20 cellular contexts compared by ENCODE assay signal in the genomic region with DNA sequence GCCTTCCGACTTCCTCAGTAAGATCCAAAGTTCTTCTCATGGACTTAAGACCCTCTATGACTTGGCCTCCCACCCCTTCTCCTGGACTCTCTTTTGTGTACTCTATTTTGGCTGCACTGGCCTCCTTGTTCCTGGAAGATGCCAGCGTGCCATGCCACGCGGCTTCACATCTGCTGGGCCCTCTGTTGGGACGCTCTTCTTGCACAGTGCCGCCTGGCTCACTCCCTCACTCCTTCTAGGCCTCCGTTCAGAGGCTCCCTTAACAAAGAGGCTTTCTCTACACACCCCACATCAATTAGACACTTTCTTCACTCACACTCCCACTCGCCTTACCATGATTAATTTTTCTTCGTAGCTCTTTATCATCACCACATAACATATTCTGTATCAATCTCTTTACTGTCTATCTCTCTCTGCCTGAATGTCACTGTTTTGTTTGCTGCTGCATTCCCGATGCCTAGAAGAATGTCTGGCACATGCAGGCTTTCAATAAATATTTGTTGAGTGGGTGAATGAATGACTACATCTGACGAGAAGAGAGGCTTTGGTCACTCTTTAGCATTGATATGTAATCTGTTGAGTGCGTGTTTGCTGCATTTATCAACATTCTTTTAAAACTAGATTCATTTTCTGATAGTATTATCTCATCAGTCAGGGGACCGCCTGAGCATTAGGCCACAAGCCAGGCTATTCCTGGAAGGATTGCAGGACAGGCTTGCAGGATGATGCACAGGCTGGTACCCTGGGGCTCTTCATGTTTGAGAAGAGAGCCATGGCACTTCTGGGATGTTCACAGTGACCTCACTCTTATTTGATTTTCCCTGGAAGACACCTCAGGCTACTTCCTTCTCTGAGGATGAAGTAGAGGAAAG.
DNase-seq lines count a peak whose midpoint lies in the region; ATAC-seq and TF ChIP-seq lines count a peak whose summit lies in the region.
"Had no signal": no experiment of that assay in that cellular context is flagged by ENCODE, and none has a peak within 500 bp of the region (broad histone marks: within the 10 kb centered on the region; RNA-seq: fewer than 3 reads in every experiment).

No MANE protein-coding gene starts in this region.

- peak overlapping the region; percentile 47 for H3K4me3 Mint-ChIP-seq in HFFc6
- no peak overlapping the region for H3K4me3 Mint-ChIP-seq in effector memory CD8-positive, alpha-beta T cell
- no peak overlapping the region for H3K4me3 Mint-ChIP-seq in activated CD8-positive, alpha-beta T cell treated with anti-CD3 and anti-CD28 coated beads for 36 hours
- H3K4me3 Mint-ChIP-seq: activated CD4-positive, alpha-beta T cell treated with anti-CD3 and anti-CD28 coated beads, Interleukin-2, amount 10 ng/mL, durations not matched to agents 7 days and 5 days; activated naive CD4-positive, alpha-beta T cell treated with anti-CD3 and anti-CD28 coated beads for 36 hours; brain had no signal

- ATAC-seq in foreskin keratinocyte (peak; percentile 37), GM21423 (IDR thresholded peaks at IDR 0.05; ENCODE audit: unreplicated experiment) (no peak)
- no peak for ATAC-seq in effector memory CD8-positive, alpha-beta T cell (replicated peaks)
- no peak for ATAC-seq in activated CD8-positive, alpha-beta T cell treated with anti-CD3 and anti-CD28 coated beads for 36 hours
- ATAC-seq: left colon, Panc1 had no signal

- no peak for TF ChIP-seq CTCF in HFFc6 (IDR thresholded peaks at IDR 0.05)
- TF ChIP-seq CTCF in foreskin keratinocyte (conservative IDR thresholded peaks at IDR 0.05), result no peak
- no peak for TF ChIP-seq CTCF in testis (IDR thresholded peaks at IDR 0.05)
- no peak for TF ChIP-seq CTCF in activated CD8-positive, alpha-beta T cell treated with anti-CD3 and anti-CD28 coated beads for 36 hours (IDR thresholded peaks at IDR 0.05)

- peak overlapping the region; percentile 89 for H3K27ac Mint-ChIP-seq in HFFc6
- H3K27ac Mint-ChIP-seq in effector memory CD8-positive, alpha-beta T cell, result no peak overlapping the region
- no peak overlapping the region for H3K27ac Mint-ChIP-seq in activated CD8-positive, alpha-beta T cell treated with anti-CD3 and anti-CD28 coated beads for 36 hours
- H3K27ac Mint-ChIP-seq: activated CD4-positive, alpha-beta T cell treated with anti-CD3 and anti-CD28 coated beads, Interleukin-2, amount 10 ng/mL, durations not matched to agents 7 days and 5 days; activated naive CD4-positive, alpha-beta T cell treated with anti-CD3 and anti-CD28 coated beads for 36 hours; brain had no signal

- POLR2A ChIA-PET in activated CD8-positive, alpha-beta T cell treated with anti-CD3 and anti-CD28 coated beads for 36 hours (lab: Charles Lee), result no interaction called here

- H3K27me3 ChIP-seq in foreskin keratinocyte, result peaks cover 15% of the 10 kb centered on the region
- H3K27me3 ChIP-seq in testis, result no peaks in the 10 kb centered on the region
- H3K27me3 ChIP-seq: BLaER1 treated with 17β-estradiol and CSF1 and Interleukin-3, amounts not matched to agents 10 nM and 100 nM had no signal

- no peak overlapping the region for H3K27ac ChIP-seq in foreskin keratinocyte
- no peak overlapping the region for H3K27ac ChIP-seq in testis
- H3K27ac ChIP-seq: SK-N-MC had no signal

- H3K9me3 Mint-ChIP-seq in HFFc6, result no peaks in the 10 kb centered on the region
- H3K9me3 Mint-ChIP-seq in effector memory CD8-positive, alpha-beta T cell, result no peaks in the 10 kb centered on the region
- no peaks in the 10 kb centered on the region for H3K9me3 Mint-ChIP-seq in activated CD8-positive, alpha-beta T cell treated with anti-CD3 and anti-CD28 coated beads for 36 hours
- H3K9me3 Mint-ChIP-seq: activated CD4-positive, alpha-beta T cell treated with anti-CD3 and anti-CD28 coated beads, Interleukin-2, amount 10 ng/mL, durations not matched to agents 7 days and 5 days; activated naive CD4-positive, alpha-beta T cell treated with anti-CD3 and anti-CD28 coated beads for 36 hours had no signal

- 73 to 81% methylated on average over 13 of the region's 13 CpGs for WGBS in testis, 2 donors

- no peaks in the 10 kb centered on the region for H3K4me1 ChIP-seq in foreskin keratinocyte
- H3K4me1 ChIP-seq in testis, result peaks cover 12% of the 10 kb centered on the region

- no peak overlapping the region for H3K4me3 ChIP-seq in testis
- H3K4me3 ChIP-seq: BLaER1 treated with 17β-estradiol and CSF1 and Interleukin-3, amounts not matched to agents 10 nM and 100 nM; SK-N-MC had no signal

- peaks cover 93% of the 10 kb centered on the region for H3K4me1 Mint-ChIP-seq in HFFc6 (ENCODE audit: low read depth)
- H3K4me1 Mint-ChIP-seq in effector memory CD8-positive, alpha-beta T cell (ENCODE audit: low read depth in 2 of 2), result no peaks in the 10 kb centered on the region
- no peaks in the 10 kb centered on the region for H3K4me1 Mint-ChIP-seq in activated CD8-positive, alpha-beta T cell treated with anti-CD3 and anti-CD28 coated beads for 36 hours (ENCODE audit: low read depth)
- H3K4me1 Mint-ChIP-seq: activated CD4-positive, alpha-beta T cell treated with anti-CD3 and anti-CD28 coated beads, Interleukin-2, amount 10 ng/mL, durations not matched to agents 7 days and 5 days; brain had no signal

- intact Hi-C loops in testis (cut with DNase I; ENCODE audit: low total_unique reads), result no loop called here
- intact Hi-C loops in activated CD8-positive, alpha-beta T cell treated with anti-CD3 and anti-CD28 coated beads for 36 hours (cut with micrococcal nuclease), result no loop called here

- TF ChIP-seq POLR2A in testis (IDR thresholded peaks at IDR 0.05), result no peak

- H3K9me3 ChIP-seq in testis, result no peaks in the 10 kb centered on the region
- H3K9me3 ChIP-seq: BLaER1 treated with 17β-estradiol and CSF1 and Interleukin-3, amounts not matched to agents 10 nM and 100 nM had no signal

- peaks cover 2% of the 10 kb centered on the region for H3K27me3 Mint-ChIP-seq in HFFc6 (ENCODE audit: insufficient read depth)
- peaks cover 43 to 67% of the 10 kb centered on the region in 2 donors for H3K27me3 Mint-ChIP-seq in effector memory CD8-positive, alpha-beta T cell
- peaks cover 19% of the 10 kb centered on the region for H3K27me3 Mint-ChIP-seq in activated CD8-positive, alpha-beta T cell treated with anti-CD3 and anti-CD28 coated beads for 36 hours

- CTCF ChIA-PET in activated CD8-positive, alpha-beta T cell treated with anti-CD3 and anti-CD28 coated beads for 36 hours (lab: Charles Lee), result no interaction called here

- DNase-seq in HFFc6 (peak; percentile 99), amniotic epithelial cell (ENCODE audit: low read depth) (peak; percentile 38), foreskin keratinocyte (peak; percentile 40 to 80), testis (peak; percentile 70)
- DNase-seq in effector memory CD8-positive, alpha-beta T cell, result no peak
- DNase-seq in activated CD8-positive, alpha-beta T cell treated with anti-CD3 and anti-CD28 coated beads for 36 hours, result no peak
- DNase-seq: activated CD4-positive, alpha-beta T cell treated with anti-CD3 and anti-CD28 coated beads, Interleukin-2, amount 10 ng/mL, durations not matched to agents 7 days and 5 days; activated naive CD4-positive, alpha-beta T cell treated with anti-CD3 and anti-CD28 coated beads for 36 hours; DMS 273 treated with DMSO at 0.1 percent for 48 hours; H7; KG1; left colon; NCI-H1092 treated with DMSO at 0.1 percent for 48 hours; NCI-H2107; NCI-H748 treated with DMSO at 0.1 percent for 48 hours had no signal

- no peaks in the 10 kb centered on the region for H3K36me3 ChIP-seq in testis (ENCODE audit: low read depth, missing control alignments)
- H3K36me3 ChIP-seq: BLaER1 treated with 17β-estradiol and CSF1 and Interleukin-3, amounts not matched to agents 10 nM and 100 nM had no signal

- H3K36me3 Mint-ChIP-seq in HFFc6 (ENCODE audit: low read depth), result peaks cover 15% of the 10 kb centered on the region; the same call in 1 of the 2 replicates
- H3K36me3 Mint-ChIP-seq in effector memory CD8-positive, alpha-beta T cell (ENCODE audit: insufficient read depth), result no peaks in the 10 kb centered on the region
- H3K36me3 Mint-ChIP-seq in activated CD8-positive, alpha-beta T cell treated with anti-CD3 and anti-CD28 coated beads for 36 hours (ENCODE audit: low read depth), result no peaks in the 10 kb centered on the region
- H3K36me3 Mint-ChIP-seq: brain had no signal

Comparison
In these comparisons a context has a peak if more than half of its experiments do, and no peak if none do; other contexts are left out.
1. DNase-seq: peak in HFFc6 (single experiment), amniotic epithelial cell (single experiment), foreskin keratinocyte (2 of 2) and testis (single experiment); none in effector memory CD8-positive, alpha-beta T cell (0 of 3) and activated CD8-positive, alpha-beta T cell treated with anti-CD3 and anti-CD28 coated beads for 36 hours (single experiment).